In the genomic region with DNA sequence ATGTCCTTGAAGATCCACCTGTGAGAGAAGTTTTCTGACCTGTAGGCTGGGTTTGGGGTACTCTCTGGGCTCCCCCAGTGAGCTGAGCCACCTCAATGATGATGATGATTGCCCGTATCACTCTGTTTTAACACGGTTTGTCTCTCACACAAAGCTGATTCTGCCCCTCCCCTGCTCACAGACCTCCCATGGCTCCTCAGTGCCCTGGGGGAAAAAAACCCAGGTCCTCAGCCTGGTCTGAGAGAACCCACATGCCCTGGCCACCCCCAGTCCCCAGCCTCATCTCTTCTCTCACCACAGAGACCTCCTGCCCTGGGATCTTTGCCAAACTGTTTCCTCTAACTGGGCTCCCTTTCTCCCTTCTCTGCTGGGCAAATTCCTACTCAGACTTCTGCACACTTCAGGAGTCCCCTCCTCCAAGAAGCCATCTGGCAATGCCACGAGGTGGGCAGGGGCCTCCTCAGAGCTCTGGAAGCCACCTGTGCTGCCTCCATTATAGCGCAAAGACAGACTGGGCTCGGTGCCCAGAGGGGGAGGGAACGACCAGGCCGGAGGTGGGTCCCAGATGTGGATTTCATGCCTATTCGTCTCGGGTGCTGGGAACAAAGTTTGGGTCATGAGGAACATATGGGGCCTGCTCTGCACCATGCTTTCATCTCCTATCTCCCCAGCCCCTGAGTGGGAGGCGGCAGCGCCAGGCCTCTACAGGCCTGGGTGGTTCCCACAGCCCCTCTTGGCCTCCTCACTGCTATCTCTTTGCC, we compare ENCODE assay signal across 14 cellular contexts. TPM values are rescaled to one million over a fixed set of nuclear protein-coding genes. Genes with fewer than 3 reads are reported as not detected.
DNase-seq lines count a peak whose midpoint lies in the region; ATAC-seq, FAIRE-seq and TF ChIP-seq lines count a peak whose summit lies in the region.
"Had no signal": no experiment of that assay in that cellular context is flagged by ENCODE, and none has a peak within 500 bp of the region (broad histone marks: within the 10 kb centered on the region; RNA-seq: fewer than 3 reads in every experiment).

No MANE protein-coding gene starts in this region.

- no peak for TF ChIP-seq RAD21 in K562 (CRISPR knock-in tag; conservative IDR thresholded peaks at IDR 0.05 in 1 of 2, IDR thresholded peaks at IDR 0.05 in 1 of 2)

- no peak for TF ChIP-seq POLR2A in K562 (conservative IDR thresholded peaks at IDR 0.05)

- no TSS peak for BruUV-seq in K562 (replicated peaks; lab: Mats Ljungman, UMichigan)

- H3K36me3 ChIP-seq in K562 (ENCODE audit: control insufficient read depth, insufficient read depth, low read length): no peaks in the 10 kb centered on the region
- no peaks in the 10 kb centered on the region for H3K36me3 ChIP-seq in naive thymus-derived CD4-positive, alpha-beta T cell (ENCODE audit: control insufficient read depth in 2 of 3, insufficient read depth in 3 of 3, low read length in 3 of 3)
- H3K36me3 ChIP-seq: uterus had no signal

- intact Hi-C loops in K562 (cut with micrococcal nuclease): no loop called here
- intact Hi-C loops in naive thymus-derived CD4-positive, alpha-beta T cell (cut with micrococcal nuclease): no loop called here

- H3K4me1 Mint-ChIP-seq in activated CD4-positive, alpha-beta T cell treated with anti-CD3 and anti-CD28 coated beads, Interleukin-2, amount 10 ng/mL, durations not matched to agents 7 days and 5 days: peaks cover 29% of the 10 kb centered on the region
- peaks cover 11 to 14% of the 10 kb centered on the region in 2 donors for H3K4me1 Mint-ChIP-seq in stimulated activated naive B cell treated with anti-CD40 and anti-IgM and Interleukin-4, amounts not matched to agents 10 μg/mL and 1 μg/mL and 100 μg/mL, for 72 hours
- H3K4me1 Mint-ChIP-seq in naive thymus-derived CD4-positive, alpha-beta T cell: peaks cover 5 to 29% (median 13%) of the 10 kb centered on the region in 7 donors

- H3K4me1 ChIP-seq in K562 (replicated peaks in 1 of 2; ENCODE audit: control insufficient read depth in 2 of 2, insufficient read depth in 2 of 2, low read length in 2 of 2): peaks cover 14 to 43% of the 10 kb centered on the region in 2 experiments
- H3K4me1 ChIP-seq in naive thymus-derived CD4-positive, alpha-beta T cell (ENCODE audit: control insufficient read depth in 2 of 2, insufficient read depth in 2 of 2, low read length in 2 of 2): peaks cover 3% of the 10 kb centered on the region in 2 donors
- H3K4me1 ChIP-seq: uterus had no signal

- peak overlapping the region; percentile 43; the same call in 1 of the 2 replicates for H3K4me2 ChIP-seq in K562 (ENCODE audit: insufficient read depth, low read length)

- peak; percentile 53 for ATAC-seq in K562
- no peak for ATAC-seq in stimulated activated naive B cell treated with anti-CD40 and anti-IgM and Interleukin-4, amounts not matched to agents 10 μg/mL and 1 μg/mL and 100 μg/mL, for 72 hours (replicated peaks)
- no peak for ATAC-seq in naive thymus-derived CD4-positive, alpha-beta T cell

- H3K9me3 ChIP-seq in K562 (replicated peaks; ENCODE audit: control insufficient read depth, insufficient read depth, low read depth, low read length): no peaks in the 10 kb centered on the region
- H3K9me3 ChIP-seq in naive thymus-derived CD4-positive, alpha-beta T cell (ENCODE audit: control insufficient read depth in 2 of 3, low read length in 3 of 3): no peaks in the 10 kb centered on the region
- H3K9me3 ChIP-seq: uterus had no signal

- H3K36me3 Mint-ChIP-seq in activated CD4-positive, alpha-beta T cell treated with anti-CD3 and anti-CD28 coated beads, Interleukin-2, amount 10 ng/mL, durations not matched to agents 7 days and 5 days (ENCODE audit: low read depth): no peaks in the 10 kb centered on the region
- no peaks in the 10 kb centered on the region for H3K36me3 Mint-ChIP-seq in stimulated activated naive B cell treated with anti-CD40 and anti-IgM and Interleukin-4, amounts not matched to agents 10 μg/mL and 1 μg/mL and 100 μg/mL, for 72 hours
- no peaks in the 10 kb centered on the region for H3K36me3 Mint-ChIP-seq in naive thymus-derived CD4-positive, alpha-beta T cell

- H3K9ac ChIP-seq in K562 (ENCODE audit: insufficient read depth in 1 of 2, low read depth in 2 of 2, low read length in 2 of 2): peak overlapping the region; percentile 19 to 92; a peak in 3 of 4 replicates

- H3K27me3 ChIP-seq in K562 (ENCODE audit: control insufficient read depth in 2 of 2, insufficient read depth in 2 of 2, low read length in 2 of 2): no peaks in the 10 kb centered on the region
- no peaks in the 10 kb centered on the region for H3K27me3 ChIP-seq in naive thymus-derived CD4-positive, alpha-beta T cell (ENCODE audit: control insufficient read depth in 2 of 2, insufficient read depth in 2 of 2, low read length in 2 of 2)
- H3K27me3 ChIP-seq: uterus had no signal

- no peak for TF ChIP-seq CTCF in K562 (IDR thresholded peaks at IDR 0.05 in 2 of 3, conservative IDR thresholded peaks at IDR 0.05 in 1 of 3; ENCODE audit: insufficient read depth in 2 of 3, low read depth in 1 of 3, low read length in 3 of 3)

- H3K27me3 Mint-ChIP-seq in activated CD4-positive, alpha-beta T cell treated with anti-CD3 and anti-CD28 coated beads, Interleukin-2, amount 10 ng/mL, durations not matched to agents 7 days and 5 days: peaks cover 6% of the 10 kb centered on the region
- no peaks in the 10 kb centered on the region for H3K27me3 Mint-ChIP-seq in stimulated activated naive B cell treated with anti-CD40 and anti-IgM and Interleukin-4, amounts not matched to agents 10 μg/mL and 1 μg/mL and 100 μg/mL, for 72 hours
- peaks cover 0 to 11% (median 0%) of the 10 kb centered on the region in 5 donors for H3K27me3 Mint-ChIP-seq in naive thymus-derived CD4-positive, alpha-beta T cell
- H3K27me3 Mint-ChIP-seq: activated B cell treated with CpG ODN at 0.5 μM for 24 hours had no signal

- H3K9me3 Mint-ChIP-seq in activated CD4-positive, alpha-beta T cell treated with anti-CD3 and anti-CD28 coated beads, Interleukin-2, amount 10 ng/mL, durations not matched to agents 7 days and 5 days: no peaks in the 10 kb centered on the region
- no peaks in the 10 kb centered on the region for H3K9me3 Mint-ChIP-seq in stimulated activated naive B cell treated with anti-CD40 and anti-IgM and Interleukin-4, amounts not matched to agents 10 μg/mL and 1 μg/mL and 100 μg/mL, for 72 hours
- no peaks in the 10 kb centered on the region for H3K9me3 Mint-ChIP-seq in naive thymus-derived CD4-positive, alpha-beta T cell
- H3K9me3 Mint-ChIP-seq: activated B cell treated with CpG ODN at 0.5 μM for 24 hours had no signal

- H3K27ac ChIP-seq in K562 (ENCODE audit: extremely low read depth, low read depth, low read length): peak overlapping the region; percentile 37; the same call in 2 of the 3 replicates
- H3K27ac ChIP-seq in naive thymus-derived CD4-positive, alpha-beta T cell (ENCODE audit: low read depth, low read length): no peak overlapping the region
- H3K27ac ChIP-seq: uterus had no signal

- H2AFZ ChIP-seq in K562 (ENCODE audit: low read depth, low read length): peak overlapping the region; percentile 96

- CTCF ChIA-PET in activated CD4-positive, alpha-beta T cell treated with anti-CD3 and anti-CD28 coated beads, Interleukin-2, amount 10 ng/mL, durations not matched to agents 7 days and 5 days (lab: Charles Lee): interaction anchor here (1.5 kb wide), 1 partner anchor 8 kb away, joined by 4 read pairs; a partner anchor contains a TSS
- CTCF ChIA-PET in K562 (lab: Yijun Ruan, JAX; ENCODE audit: low intra/inter-chr PET ratio): no interaction called here
- CTCF ChIA-PET in naive thymus-derived CD4-positive, alpha-beta T cell (lab: Charles Lee): no interaction called here

- no peak overlapping the region for H3K4me3 ChIP-seq in K562
- H3K4me3 ChIP-seq in naive thymus-derived CD4-positive, alpha-beta T cell (ENCODE audit: low read length): no peak overlapping the region
- H3K4me3 ChIP-seq: uterus had no signal

- peak; percentile 15 for FAIRE-seq in K562 (lab: Jason Lieb, UNC)
- FAIRE-seq: GM19239 had no signal

- H3K27ac Mint-ChIP-seq in activated CD4-positive, alpha-beta T cell treated with anti-CD3 and anti-CD28 coated beads, Interleukin-2, amount 10 ng/mL, durations not matched to agents 7 days and 5 days: peak overlapping the region; percentile 27
- peak overlapping the region; percentile 31 for H3K27ac Mint-ChIP-seq in stimulated activated naive B cell treated with anti-CD40 and anti-IgM and Interleukin-4, amounts not matched to agents 10 μg/mL and 1 μg/mL and 100 μg/mL, for 72 hours
- H3K27ac Mint-ChIP-seq in naive thymus-derived CD4-positive, alpha-beta T cell: peak overlapping the region in 3 of 9 donors; percentile 37 to 81 (median 76)
- H3K27ac Mint-ChIP-seq: activated B cell treated with CpG ODN at 0.5 μM for 24 hours had no signal

- H3K79me2 ChIP-seq in K562 (ENCODE audit: control insufficient read depth, insufficient read depth, low read length): no peaks in the 10 kb centered on the region

- in situ Hi-C loops in K562 (cut with MboI): no loop called here

- DNase-seq in activated CD4-positive, alpha-beta T cell treated with anti-CD3 and anti-CD28 coated beads, Interleukin-2, amount 10 ng/mL, durations not matched to agents 7 days and 5 days: no peak
- no peak for DNase-seq in activated CD4-positive, alpha-beta T cell treated with anti-CD3 and anti-CD28 coated beads for 1 hour
- DNase-seq in NCI-H345 (lab: John Stamatoyannopoulos, UW) (peak; percentile 50), K562 (ENCODE audit: extremely low read depth in 1 of 4, low spot score in 3 of 4) (peak in 3 of 4 experiments; percentile 38 to 57 (median 53)), NOMO-1 treated with dmso at 0.1 percent for 144 hours (lab: John Stamatoyannopoulos, UW; ENCODE audit: unreplicated experiment) (no peak), NK-92 (lab: John Stamatoyannopoulos, UW; ENCODE audit: unreplicated experiment) (no peak)
- no peak for DNase-seq in stimulated activated naive B cell treated with anti-CD40 and anti-IgM and Interleukin-4, amounts not matched to agents 10 μg/mL and 1 μg/mL and 100 μg/mL, for 72 hours
- no peak for DNase-seq in naive thymus-derived CD4-positive, alpha-beta T cell
- DNase-seq: activated B cell treated with CpG ODN at 0.5 μM for 24 hours; activated T-cell treated with anti-CD3 and anti-CD28 coated beads for 4 hours; EL; stimulated activated CD4-positive, alpha-beta T cell treated with anti-CD3 and anti-CD28 coated beads, Interleukin-15, amount 100 ng/mL, for 24 hours; uterus had no signal

- POLR2A ChIA-PET in activated CD4-positive, alpha-beta T cell treated with anti-CD3 and anti-CD28 coated beads, Interleukin-2, amount 10 ng/mL, durations not matched to agents 7 days and 5 days (lab: Charles Lee): no interaction called here
- POLR2A ChIA-PET in K562 (lab: Yijun Ruan, JAX): interaction anchor here (0.5 to 1.5 kb wide), 3 partner anchors 8 to 313 kb away, joined by 3 read pairs; no protein-coding TSS in a partner anchor
- POLR2A ChIA-PET in naive thymus-derived CD4-positive, alpha-beta T cell (lab: Charles Lee): no interaction called here

- no peak overlapping the region for H3K4me3 Mint-ChIP-seq in activated CD4-positive, alpha-beta T cell treated with anti-CD3 and anti-CD28 coated beads, Interleukin-2, amount 10 ng/mL, durations not matched to agents 7 days and 5 days
- no peak overlapping the region for H3K4me3 Mint-ChIP-seq in stimulated activated naive B cell treated with anti-CD40 and anti-IgM and Interleukin-4, amounts not matched to agents 10 μg/mL and 1 μg/mL and 100 μg/mL, for 72 hours
- no peak overlapping the region for H3K4me3 Mint-ChIP-seq in naive thymus-derived CD4-positive, alpha-beta T cell
- H3K4me3 Mint-ChIP-seq: activated B cell treated with CpG ODN at 0.5 μM for 24 hours had no signal

- no peak for TF ChIP-seq EP300 in K562 (IDR thresholded peaks at IDR 0.05; ENCODE audit: low read length)

- no peaks in the 10 kb centered on the region for H3K9me1 ChIP-seq in K562 (ENCODE audit: control insufficient read depth, insufficient read depth, low read length)

- WGBS in K562 (ENCODE audit: insufficient coverage, low coverage, missing lambda C conversion rate): 14% methylated on average over 10 of the region's 11 CpGs

- no peaks in the 10 kb centered on the region for H4K20me1 ChIP-seq in K562 (replicated peaks; ENCODE audit: control insufficient read depth, insufficient read depth, low read length)

RNA-seq across cellular contexts. Expression of a gene that starts 8.5 kb away (rescaled TPM):
- 10 to 100 TPM; 10.1 to 10.8 TPM for total RNA-seq in activated CD4-positive, alpha-beta T cell treated with anti-CD3 and anti-CD28 coated beads, Interleukin-2, amount 10 ng/mL, durations not matched to agents 7 days and 5 days
- 3.6 and 10.9 TPM in 2 replicates for total RNA-seq in K562 (2011; cell fraction: chromatin; rRNA removed; ENCODE audit: low replicate concordance)
- total RNA-seq in K562 (2011; cell fraction: nucleolus; rRNA removed): 3.8 and 4.2 TPM in 2 replicates
- 4.3 and 8.0 TPM in 2 replicates for total RNA-seq in K562 (2011; cell fraction: nucleoplasm; rRNA removed)
- total RNA-seq in K562 (2014; rRNA removed): 19.9 and 37.7 TPM in 2 replicates
- 2.4 and 2.9 TPM in 2 replicates for total RNA-seq in K562 (2014; rRNA removed; fragmentation: Illumina TruSeq; extraction: Trizol)
- total RNA-seq in K562 (2015; rRNA removed; fragmentation: Illumina TruSeq; extraction: Trizol): 7.5 and 8.3 TPM in 2 replicates
- 14.8 and 16.2 TPM in 2 replicates for total RNA-seq in K562 (2021)
- 4.1 and 8.1 TPM in 2 replicates for polyA plus RNA-seq in K562 (2011; rRNA removed)
- 9.2 and 10.8 TPM in 2 replicates for polyA plus RNA-seq in K562 (2011; cell fraction: cytosol; rRNA removed)
- 14.9 and 15.1 TPM in 2 replicates for polyA plus RNA-seq in K562 (2011; cell fraction: nucleus; rRNA removed)
- polyA plus RNA-seq in K562 (2012): 23.4 and 24.4 TPM in 2 replicates
- polyA plus RNA-seq in K562 (2014; fragmentation: Illumina TruSeq; extraction: Trizol): 12.7 and 22.5 TPM in 2 replicates
- polyA plus RNA-seq in K562 (2014; fragmentation: Nextera tagmentation; extraction: Ambion mirVana): 10 to 100 TPM in 1 of 2 experiments, 1 to 10 TPM in 1; 6.3 to 11.5 TPM
- 8.2 and 19.3 TPM in 2 replicates for polyA plus RNA-seq in K562 (2014; rRNA removed)
- polyA minus RNA-seq in K562 (2011; rRNA and poly(A)+ RNA removed): 1.7 and 4.4 TPM in 2 replicates
- polyA minus RNA-seq in K562 (2011; cell fraction: cytosol; rRNA and poly(A)+ RNA removed): 4.6 and 5.4 TPM in 2 replicates
- 1.9 and 2.2 TPM in 2 replicates for polyA minus RNA-seq in K562 (2011; cell fraction: nucleus; rRNA and poly(A)+ RNA removed)
- 10 to 100 TPM in 4 of 5 experiments, 1 to 10 TPM in 1; 7.5 to 20.5 (median 12.5) TPM for total RNA-seq in naive thymus-derived CD4-positive, alpha-beta T cell
- 1 to 10 TPM; 6.3 to 8.0 TPM for polyA plus RNA-seq in naive thymus-derived CD4-positive, alpha-beta T cell

RNA-seq across cellular contexts. Expression of a gene that starts 17.3 kb away (rescaled TPM):
- total RNA-seq in activated CD4-positive, alpha-beta T cell treated with anti-CD3 and anti-CD28 coated beads, Interleukin-2, amount 10 ng/mL, durations not matched to agents 7 days and 5 days: 10 to 100 TPM; 24.1 to 25.8 TPM
- 1.9 and 3.2 TPM in 2 replicates for total RNA-seq in K562 (2011; cell fraction: chromatin; rRNA removed; ENCODE audit: low replicate concordance)
- total RNA-seq in K562 (2011; cell fraction: nucleolus; rRNA removed): 1.8 and 2.2 TPM in 2 replicates
- 2.1 and 3.3 TPM in 2 replicates for total RNA-seq in K562 (2011; cell fraction: nucleoplasm; rRNA removed)
- total RNA-seq in K562 (2014; rRNA removed): 3.6 and 5.0 TPM in 2 replicates
- 0.96 and 1.1 TPM in 2 replicates for total RNA-seq in K562 (2014; rRNA removed; fragmentation: Illumina TruSeq; extraction: Trizol)
- 3.7 and 3.9 TPM in 2 replicates for total RNA-seq in K562 (2015; rRNA removed; fragmentation: Illumina TruSeq; extraction: Trizol)
- 2.6 and 5.5 TPM in 2 replicates for total RNA-seq in K562 (2021)
- polyA plus RNA-seq in K562 (2011; rRNA removed): 0.45 and 1.1 TPM in 2 replicates
- polyA plus RNA-seq in K562 (2011; cell fraction: cytosol; rRNA removed): 1.0 and 1.3 TPM in 2 replicates
- 1.2 and 1.5 TPM in 2 replicates for polyA plus RNA-seq in K562 (2011; cell fraction: nucleus; rRNA removed)
- polyA plus RNA-seq in K562 (2012): 4.6 and 5.2 TPM in 2 replicates
- polyA plus RNA-seq in K562 (2014; fragmentation: Illumina TruSeq; extraction: Trizol): 1.8 and 2.1 TPM in 2 replicates
- polyA plus RNA-seq in K562 (2014; fragmentation: Nextera tagmentation; extraction: Ambion mirVana): under 1 TPM; 0.25 to 0.64 TPM
- polyA plus RNA-seq in K562 (2014; rRNA removed): 1.6 and 3.8 TPM in 2 replicates
- polyA minus RNA-seq in K562 (2011; rRNA and poly(A)+ RNA removed): 0.49 and 0.99 TPM in 2 replicates
- polyA minus RNA-seq in K562 (2011; cell fraction: cytosol; rRNA and poly(A)+ RNA removed): 0.38 and 1.8 TPM in 2 replicates
- 0.67 and 2.7 TPM in 2 replicates for polyA minus RNA-seq in K562 (2011; cell fraction: nucleus; rRNA and poly(A)+ RNA removed)
- 10 to 100 TPM; 11.9 to 79.9 (median 33.2) TPM for total RNA-seq in naive thymus-derived CD4-positive, alpha-beta T cell
- polyA plus RNA-seq in naive thymus-derived CD4-positive, alpha-beta T cell: 100 to 1,000 TPM in 1 of 2 donors, 10 to 100 TPM in 1; 61.7 to 130 TPM

RNA-seq across cellular contexts. Expression of a gene that starts 18.3 kb away (rescaled TPM):
- total RNA-seq in activated CD4-positive, alpha-beta T cell treated with anti-CD3 and anti-CD28 coated beads, Interleukin-2, amount 10 ng/mL, durations not matched to agents 7 days and 5 days: 1 to 10 TPM; 1.0 to 1.4 TPM
- 0.32 TPM in 1 of 2 replicates, not detected in the other for total RNA-seq in K562 (2011; cell fraction: chromatin; rRNA removed; ENCODE audit: low replicate concordance)
- 0.13 TPM in 1 of 2 replicates, not detected in the other for total RNA-seq in K562 (2011; cell fraction: nucleolus; rRNA removed)
- 0.31 TPM in 1 of 2 replicates, not detected in the other for total RNA-seq in K562 (2011; cell fraction: nucleoplasm; rRNA removed)
- total RNA-seq in K562 (2014; rRNA removed) (not detected in 2 replicates), K562 (2014; rRNA removed; fragmentation: Illumina TruSeq; extraction: Trizol) (not detected in 2 replicates), K562 (2015; rRNA removed; fragmentation: Illumina TruSeq; extraction: Trizol) (not detected in 2 replicates), K562 (2021) (not detected in 2 replicates)
- polyA plus RNA-seq in K562 (2011; rRNA removed) (0.04 TPM in 1 of 2 replicates, not detected in the other), K562 (2014; fragmentation: Illumina TruSeq; extraction: Trizol) (not detected in 2 replicates), K562 (2014; fragmentation: Nextera tagmentation; extraction: Ambion mirVana) (not detected), K562 (2014; rRNA removed) (0.07 TPM in 1 of 2 replicates, not detected in the other)
- not detected in 2 replicates for polyA plus RNA-seq in K562 (2011; cell fraction: cytosol; rRNA removed)
- polyA plus RNA-seq in K562 (2011; cell fraction: nucleus; rRNA removed): 0.09 and 0.21 TPM in 2 replicates
- polyA plus RNA-seq in K562 (2012): 0.07 and 0.28 TPM in 2 replicates
- polyA minus RNA-seq in K562 (2011; rRNA and poly(A)+ RNA removed): not detected in 2 replicates
- not detected in 2 replicates for polyA minus RNA-seq in K562 (2011; cell fraction: cytosol; rRNA and poly(A)+ RNA removed)
- polyA minus RNA-seq in K562 (2011; cell fraction: nucleus; rRNA and poly(A)+ RNA removed): not detected in 2 replicates
- 1 to 10 TPM in 4 of 5 experiments, under 1 TPM in 1; 0.99 to 5.9 (median 3.0) TPM for total RNA-seq in naive thymus-derived CD4-positive, alpha-beta T cell
- under 1 TPM; 0.41 to 0.59 TPM for polyA plus RNA-seq in naive thymus-derived CD4-positive, alpha-beta T cell

RNA-seq across cellular contexts. Expression of a gene that starts 35.2 kb away (rescaled TPM):
- total RNA-seq in activated CD4-positive, alpha-beta T cell treated with anti-CD3 and anti-CD28 coated beads, Interleukin-2, amount 10 ng/mL, durations not matched to agents 7 days and 5 days: 10 to 100 TPM; 28.2 to 33.6 TPM
- total RNA-seq in K562 (2011; cell fraction: chromatin; rRNA removed; ENCODE audit: low replicate concordance): 16.1 and 40.7 TPM in 2 replicates
- total RNA-seq in K562 (2011; cell fraction: nucleolus; rRNA removed): 26.3 and 31.7 TPM in 2 replicates
- 25.7 and 33.8 TPM in 2 replicates for total RNA-seq in K562 (2011; cell fraction: nucleoplasm; rRNA removed)
- 4.0 and 8.2 TPM in 2 replicates for total RNA-seq in K562 (2014; rRNA removed)
- total RNA-seq in K562 (2014; rRNA removed; fragmentation: Illumina TruSeq; extraction: Trizol): 2.1 and 2.9 TPM in 2 replicates
- total RNA-seq in K562 (2015; rRNA removed; fragmentation: Illumina TruSeq; extraction: Trizol): 5.4 and 5.5 TPM in 2 replicates
- 13.9 and 15.2 TPM in 2 replicates for total RNA-seq in K562 (2021)
- 2.0 and 3.5 TPM in 2 replicates for polyA plus RNA-seq in K562 (2011; rRNA removed)
- 2.7 and 9.3 TPM in 2 replicates for polyA plus RNA-seq in K562 (2011; cell fraction: cytosol; rRNA removed)
- polyA plus RNA-seq in K562 (2011; cell fraction: nucleus; rRNA removed): 11.1 and 18.6 TPM in 2 replicates
- 7.0 and 7.3 TPM in 2 replicates for polyA plus RNA-seq in K562 (2012)
- polyA plus RNA-seq in K562 (2014; fragmentation: Illumina TruSeq; extraction: Trizol): 2.6 and 6.4 TPM in 2 replicates
- under 1 TPM; 0.10 to 0.17 TPM for polyA plus RNA-seq in K562 (2014; fragmentation: Nextera tagmentation; extraction: Ambion mirVana)
- polyA plus RNA-seq in K562 (2014; rRNA removed): 9.0 and 10.8 TPM in 2 replicates
- 2.8 and 3.5 TPM in 2 replicates for polyA minus RNA-seq in K562 (2011; rRNA and poly(A)+ RNA removed)
- polyA minus RNA-seq in K562 (2011; cell fraction: cytosol; rRNA and poly(A)+ RNA removed): 5.3 and 7.7 TPM in 2 replicates
- polyA minus RNA-seq in K562 (2011; cell fraction: nucleus; rRNA and poly(A)+ RNA removed): 8.6 and 9.6 TPM in 2 replicates
- total RNA-seq in naive thymus-derived CD4-positive, alpha-beta T cell: 10 to 100 TPM; 20.1 to 34.7 (median 30.5) TPM
- 10 to 100 TPM; 11.2 to 11.7 TPM for polyA plus RNA-seq in naive thymus-derived CD4-positive, alpha-beta T cell

RNA-seq across cellular contexts. Expression of a gene that starts 35.5 kb away (rescaled TPM):
- 1,000 to 10,000 TPM; 1,477 to 1,601 TPM for total RNA-seq in activated CD4-positive, alpha-beta T cell treated with anti-CD3 and anti-CD28 coated beads, Interleukin-2, amount 10 ng/mL, durations not matched to agents 7 days and 5 days
- 185 and 358 TPM in 2 replicates for total RNA-seq in K562 (2011; cell fraction: chromatin; rRNA removed; ENCODE audit: low replicate concordance)
- 779 and 884 TPM in 2 replicates for total RNA-seq in K562 (2011; cell fraction: nucleolus; rRNA removed)
- 712 and 996 TPM in 2 replicates for total RNA-seq in K562 (2011; cell fraction: nucleoplasm; rRNA removed)
- total RNA-seq in K562 (2014; rRNA removed) (2,565 and 3,619 TPM in 2 replicates), K562 (2014; rRNA removed; fragmentation: Illumina TruSeq; extraction: Trizol) (1,358 and 1,367 TPM in 2 replicates), K562 (2015; rRNA removed; fragmentation: Illumina TruSeq; extraction: Trizol) (2,022 and 2,084 TPM in 2 replicates), K562 (2021) (2,028 and 2,113 TPM in 2 replicates)
- polyA plus RNA-seq in K562 (2011; rRNA removed) (1,530 and 1,971 TPM in 2 replicates), K562 (2014; fragmentation: Illumina TruSeq; extraction: Trizol) (1,653 and 2,262 TPM in 2 replicates), K562 (2014; fragmentation: Nextera tagmentation; extraction: Ambion mirVana) (100 to 1,000 TPM; 312 to 402 TPM), K562 (2014; rRNA removed) (2,460 and 2,635 TPM in 2 replicates)
- 2,544 and 3,068 TPM in 2 replicates for polyA plus RNA-seq in K562 (2011; cell fraction: cytosol; rRNA removed)
- 847 and 901 TPM in 2 replicates for polyA plus RNA-seq in K562 (2011; cell fraction: nucleus; rRNA removed)
- polyA plus RNA-seq in K562 (2012): 2,553 and 4,056 TPM in 2 replicates
- polyA minus RNA-seq in K562 (2011; rRNA and poly(A)+ RNA removed): 413 and 534 TPM in 2 replicates
- polyA minus RNA-seq in K562 (2011; cell fraction: cytosol; rRNA and poly(A)+ RNA removed): 805 and 1,017 TPM in 2 replicates
- 167 and 323 TPM in 2 replicates for polyA minus RNA-seq in K562 (2011; cell fraction: nucleus; rRNA and poly(A)+ RNA removed)
- 1,000 to 10,000 TPM; 1,570 to 2,826 (median 2,745) TPM for total RNA-seq in naive thymus-derived CD4-positive, alpha-beta T cell
- polyA plus RNA-seq in naive thymus-derived CD4-positive, alpha-beta T cell: 1,000 to 10,000 TPM; 2,813 to 2,817 TPM

Comparison
In these comparisons a context has a peak if more than half of its experiments do, and no peak if none do; other contexts are left out.
1. DNase-seq: peak in NCI-H345 (single experiment) and K562 (3 of 4); none in activated CD4-positive, alpha-beta T cell treated with anti-CD3 and anti-CD28 coated beads, Interleukin-2, amount 10 ng/mL, durations not matched to agents 7 days and 5 days (single experiment), activated CD4-positive, alpha-beta T cell treated with anti-CD3 and anti-CD28 coated beads for 1 hour (single experiment), stimulated activated naive B cell treated with anti-CD40 and anti-IgM and Interleukin-4, amounts not matched to agents 10 μg/mL and 1 μg/mL and 100 μg/mL, for 72 hours (single experiment), naive thymus-derived CD4-positive, alpha-beta T cell (0 of 9), NOMO-1 treated with dmso at 0.1 percent for 144 hours (single experiment) and NK-92 (single experiment).